ENCODE assay signal across 1 cellular context in genomic region chr19:43027061-43027460, GRCh38. TPM values are rescaled to one million over a fixed set of nuclear protein-coding genes. Genes with fewer than 3 reads are reported as not detected.
"Had no signal": no experiment of that assay in that cellular context is flagged by ENCODE, and none has a peak within 500 bp of the region (broad histone marks: within the 10 kb centered on the region; RNA-seq: fewer than 3 reads in every experiment).

No MANE protein-coding gene starts in this region.

RNA-seq across cellular contexts. Expression of gene PSG11, which starts 0.8 kb away (rescaled TPM):
- total RNA-seq: GM12878 had no signal
- polyA plus RNA-seq: GM12878 had no signal

RNA-seq across cellular contexts. Expression of gene PSG2, which starts 55.4 kb away (rescaled TPM):
- total RNA-seq: GM12878 had no signal
- polyA plus RNA-seq: GM12878 had no signal
